Comparison of ENCODE assay signal across 22 cellular contexts in the genomic region with DNA sequence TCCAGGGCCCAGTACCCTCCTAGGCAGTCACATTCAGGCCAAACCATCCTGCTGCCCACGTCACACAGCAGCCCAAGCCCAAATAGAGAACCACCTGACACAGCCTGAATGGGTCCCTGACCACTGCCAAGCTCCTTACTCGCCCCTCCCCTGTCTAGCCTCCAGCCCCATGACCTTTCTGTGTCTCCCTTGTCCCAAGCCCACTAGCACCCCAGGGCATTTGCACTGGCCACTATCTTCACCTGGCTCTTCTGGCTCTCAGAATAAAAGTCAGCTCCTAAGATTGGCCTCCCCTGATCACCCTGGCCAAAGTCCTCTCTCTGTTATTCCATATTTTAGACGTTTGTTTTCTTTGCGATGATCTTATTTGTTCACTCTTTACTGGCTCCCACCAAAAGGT. TPM values are rescaled to one million over a fixed set of nuclear protein-coding genes. Genes with fewer than 3 reads are reported as not detected.
DNase-seq lines count a peak whose midpoint lies in the region; ATAC-seq and TF ChIP-seq lines count a peak whose summit lies in the region.
"Had no signal": no experiment of that assay in that cellular context is flagged by ENCODE, and none has a peak within 500 bp of the region (broad histone marks: within the 10 kb centered on the region; RNA-seq: fewer than 3 reads in every experiment).

No MANE protein-coding gene starts in this region.

- POLR2A ChIA-PET in Caco-2 (lab: Charles Lee): interaction anchor here (0.7 kb wide), 1 partner anchor 20 kb away, joined by 4 read pairs; the partner anchor contains the start of gene FGFR4
- POLR2A ChIA-PET in HEK293 (lab: Yijun Ruan, JAX): no interaction called here

- H3K9me3 ChIP-seq in Caco-2 (no peaks in the 10 kb centered on the region), HEK293 (ENCODE audit: control insufficient read depth, insufficient read depth, low read depth, low read length) (no peaks in the 10 kb centered on the region), osteoblast (ENCODE audit: low read depth, low read length) (no peaks in the 10 kb centered on the region)
- H3K9me3 ChIP-seq: A549; BE2C; BLaER1 treated with 17β-estradiol and CSF1 and Interleukin-3, amounts not matched to agents 10 nM and 100 nM had no signal

- H2AFZ ChIP-seq in osteoblast (ENCODE audit: low read length): no peak overlapping the region

- no TSS peak for BruUV-seq in Caco-2 (replicated peaks; lab: Mats Ljungman, UMichigan)

- H4K20me1 ChIP-seq in osteoblast (ENCODE audit: insufficient read depth, low read length): no peaks in the 10 kb centered on the region

- no peaks in the 10 kb centered on the region for H3K27me3 ChIP-seq in Caco-2 (replicated peaks; ENCODE audit: control insufficient read depth, insufficient read depth, low read length)
- H3K27me3 ChIP-seq in osteoblast (ENCODE audit: insufficient read depth, low read length): peaks cover 10% of the 10 kb centered on the region
- H3K27me3 ChIP-seq: BE2C; BLaER1 treated with 17β-estradiol and CSF1 and Interleukin-3, amounts not matched to agents 10 nM and 100 nM had no signal

- CTCF ChIA-PET in Caco-2 (lab: Charles Lee) (interaction anchor here (1.1 to 1.7 kb wide), 3 partner anchors 20 to 36 kb away, joined by 5 to 13 read pairs (median 5); partner anchors contain the start of gene FGFR4), HEK293 (lab: Yijun Ruan, JAX) (interaction anchor here (1.0 to 9.3 kb wide), 4 partner anchors 20 to 447 kb away, joined by 5 to 151 read pairs (median 16); partner anchors contain the start of gene FGFR4)

- ATAC-seq in GM18511 (IDR thresholded peaks at IDR 0.05; ENCODE audit: unreplicated experiment) (no peak), GM18873 (IDR thresholded peaks at IDR 0.05; ENCODE audit: low FRiP score, unreplicated experiment) (no peak)
- ATAC-seq: A549 had no signal

- H3K36me3 ChIP-seq in Caco-2 (ENCODE audit: control insufficient read depth, insufficient read depth, low read length) (no peaks in the 10 kb centered on the region), HEK293 (ENCODE audit: control insufficient read depth in 2 of 2, insufficient read depth in 1 of 2, low read length in 2 of 2) (no peaks in the 10 kb centered on the region), osteoblast (ENCODE audit: insufficient read depth, low read length) (no peaks in the 10 kb centered on the region)
- H3K36me3 ChIP-seq: BE2C; BLaER1 treated with 17β-estradiol and CSF1 and Interleukin-3, amounts not matched to agents 10 nM and 100 nM had no signal

- H3K27me3 Mint-ChIP-seq in Caco-2 (ENCODE audit: insufficient read depth, unreplicated experiment) (no peaks in the 10 kb centered on the region), nephron (ENCODE audit: low read depth) (peaks cover 21% of the 10 kb centered on the region)
- H3K27me3 Mint-ChIP-seq: CD4-positive, alpha-beta T cell had no signal

- H3K27ac ChIP-seq in HEK293 (ENCODE audit: extremely low read depth, low read depth, low read length) (no peak overlapping the region), osteoblast (ENCODE audit: low read depth, low read length) (no peak overlapping the region)
- H3K27ac ChIP-seq: A549; BLaER1 treated with 17β-estradiol and CSF1 and Interleukin-3, amounts not matched to agents 10 nM and 100 nM had no signal

- H3K4me3 ChIP-seq in Caco-2 (ENCODE audit: low read depth, low read length) (no peak overlapping the region), HEK293 (ENCODE audit: low read depth, low read length) (no peak overlapping the region), osteoblast (ENCODE audit: insufficient read depth, low read length) (no peak overlapping the region)
- H3K4me3 ChIP-seq: A549; BLaER1 treated with 17β-estradiol and CSF1 and Interleukin-3, amounts not matched to agents 10 nM and 100 nM had no signal

- H3K27ac Mint-ChIP-seq in Caco-2 (ENCODE audit: unreplicated experiment) (peak overlapping the region; percentile 6), nephron (peak overlapping the region; percentile 3 to 62 (median 22))
- H3K27ac Mint-ChIP-seq: CD14-positive monocyte; CD4-positive, alpha-beta T cell; CD8-positive, alpha-beta memory T cell had no signal

- intact Hi-C loops in Caco-2 (cut with micrococcal nuclease; ENCODE audit: unreplicated experiment): no loop called here

- H3K36me3 Mint-ChIP-seq in Caco-2 (ENCODE audit: insufficient read depth, unreplicated experiment) (peaks cover 13% of the 10 kb centered on the region), nephron (ENCODE audit: low read depth) (no peaks in the 10 kb centered on the region)
- H3K36me3 Mint-ChIP-seq: CD14-positive monocyte; CD8-positive, alpha-beta memory T cell had no signal

- H3K4me1 ChIP-seq in Caco-2 (peaks cover 24% of the 10 kb centered on the region), HEK293 (ENCODE audit: control insufficient read depth, insufficient read depth, low read length) (no peaks in the 10 kb centered on the region), osteoblast (ENCODE audit: insufficient read depth, low read length) (no peaks in the 10 kb centered on the region)
- H3K4me1 ChIP-seq: BE2C; BLaER1 treated with 17β-estradiol and CSF1 and Interleukin-3, amounts not matched to agents 10 nM and 100 nM had no signal

- no peak overlapping the region for H3K4me2 ChIP-seq in osteoblast (ENCODE audit: insufficient read depth, low read length)
- H3K4me2 ChIP-seq: A549; BLaER1 treated with 17β-estradiol and CSF1 and Interleukin-3, amounts not matched to agents 10 nM and 100 nM had no signal

- H3K79me2 ChIP-seq in osteoblast (ENCODE audit: insufficient read depth, low read length): no peaks in the 10 kb centered on the region

- TF ChIP-seq CTCF in Caco-2 (IDR thresholded peaks at IDR 0.05; ENCODE audit: insufficient read depth in 1 of 2, low read depth in 1 of 2, low read length in 1 of 2, severe bottlenecking in 1 of 2, unreplicated experiment in 1 of 2) (no peak), HEK293 (tag by site-specific recombination; IDR thresholded peaks at IDR 0.05) (no peak), nephron (IDR thresholded peaks at IDR 0.05; ENCODE audit: unreplicated experiment in 3 of 3) (no peak), osteoblast (IDR thresholded peaks at IDR 0.05; ENCODE audit: extremely low read depth, low read depth, low read length) (no peak)

- H3K4me1 Mint-ChIP-seq in Caco-2 (ENCODE audit: low read depth, unreplicated experiment): peaks cover 39% of the 10 kb centered on the region
- H3K4me1 Mint-ChIP-seq in nephron: peaks cover 43% of the 10 kb centered on the region

- no peak overlapping the region for H3K4me3 Mint-ChIP-seq in Caco-2 (ENCODE audit: unreplicated experiment)
- no peak overlapping the region for H3K4me3 Mint-ChIP-seq in nephron
- H3K4me3 Mint-ChIP-seq: CD14-positive monocyte; CD4-positive, alpha-beta T cell; CD8-positive, alpha-beta memory T cell had no signal

- H3K9me3 Mint-ChIP-seq in Caco-2 (ENCODE audit: unreplicated experiment) (no peaks in the 10 kb centered on the region), nephron (no peaks in the 10 kb centered on the region)
- H3K9me3 Mint-ChIP-seq: CD4-positive, alpha-beta T cell; CD8-positive, alpha-beta memory T cell had no signal

- no peak for DNase-seq in Caco-2
- DNase-seq in osteoblast (ENCODE audit: insufficient read length, low spot score, missing footprints): peak; percentile 35
- no peak for DNase-seq in NCI-H2227 treated with DMSO at 0.1 percent for 48 hours (lab: John Stamatoyannopoulos, UW)
- DNase-seq: 8988T; ACHN; AML-193; BE2C; Calu3; CD4-positive, alpha-beta T cell; CD8-positive, alpha-beta memory T cell; DMS53; DMS79 treated with DMSO at 0.1 percent for 48 hours; GF-D8; GOT3; HCEC 1CT had no signal

TF ChIP-seq in HEK293, 187 proteins besides CTCF, POLR2A, EP300 and RAD21:
- TF ChIP-seq ZNF449 (tag by site-specific recombination; IDR thresholded peaks at IDR 0.05) (no peak), ZNF155 (tag by site-specific recombination; IDR thresholded peaks at IDR 0.05) (no peak), ZNF792 (tag by site-specific recombination; IDR thresholded peaks at IDR 0.05) (no peak), MZF1 (tag by site-specific recombination; IDR thresholded peaks at IDR 0.05; ENCODE audit: borderline replicate concordance) (no peak), WT1 (tag by site-specific recombination; IDR thresholded peaks at IDR 0.05) (no peak), ZNF623 (tag by site-specific recombination; IDR thresholded peaks at IDR 0.05) (peak; percentile 90)
- TF ChIP-seq, protein P1, sequence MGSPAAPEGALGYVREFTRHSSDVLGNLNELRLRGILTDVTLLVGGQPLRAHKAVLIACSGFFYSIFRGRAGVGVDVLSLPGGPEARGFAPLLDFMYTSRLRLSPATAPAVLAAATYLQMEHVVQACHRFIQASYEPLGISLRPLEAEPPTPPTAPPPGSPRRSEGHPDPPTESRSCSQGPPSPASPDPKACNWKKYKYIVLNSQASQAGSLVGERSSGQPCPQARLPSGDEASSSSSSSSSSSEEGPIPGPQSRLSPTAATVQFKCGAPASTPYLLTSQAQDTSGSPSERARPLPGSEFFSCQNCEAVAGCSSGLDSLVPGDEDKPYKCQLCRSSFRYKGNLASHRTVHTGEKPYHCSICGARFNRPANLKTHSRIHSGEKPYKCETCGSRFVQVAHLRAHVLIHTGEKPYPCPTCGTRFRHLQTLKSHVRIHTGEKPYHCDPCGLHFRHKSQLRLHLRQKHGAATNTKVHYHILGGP (tag by site-specific recombination; IDR thresholded peaks at IDR 0.05): no peak

RNA-seq across cellular contexts. Expression of gene FGFR4, which starts 20.4 kb away (rescaled TPM):
- total RNA-seq in Caco-2 (2022): 186 and 190 TPM in 2 replicates
- total RNA-seq in osteoblast: 0.29 and 1.1 TPM in 2 replicates

RNA-seq across cellular contexts. Expression of gene NSD1, which starts 26.4 kb away (rescaled TPM):
- total RNA-seq in Caco-2 (2022) (60.6 and 67.4 TPM in 2 replicates), osteoblast (48.6 and 53.2 TPM in 2 replicates)

Comparison
In these comparisons a context has a peak if more than half of its experiments do, and no peak if none do; other contexts are left out.
1. RNA of gene FGFR4, which starts 20.4 kb away (total RNA-seq): 186 to 190 TPM in Caco-2; 0.29 to 1.1 TPM in osteoblast; every median in the first group is over 10 times any median in the second.